ENCODE assay signal across 1 cellular context in genomic region chr4:185005209-185005819, GRCh38.
TF ChIP-seq lines count a peak whose summit lies in the region.

No MANE protein-coding gene starts in this region.

TF ChIP-seq in IMR-90, 13 proteins besides CTCF, POLR2A, EP300 and RAD21:
- 0 out of 2 replicates have a peak, but pooled peaks have one; percentile 15 for TF ChIP-seq MAZ (IDR thresholded peaks at IDR 0.05; ENCODE audit: borderline replicate concordance, low read depth, low read length)
- no peak for TF ChIP-seq NFE2L2 (IDR thresholded peaks at IDR 0.05; ENCODE audit: low read depth, low read length)
- TF ChIP-seq SMC3 (IDR thresholded peaks at IDR 0.05; ENCODE audit: low read depth, low read length) = peak; percentile 67
TF ChIP-seq in IMR-90: peak in this region for 2.
